ENCODE assay signal across 11 cellular contexts in genomic region chr19:6723738-6724137, GRCh38. TPM values are rescaled to one million over a fixed set of nuclear protein-coding genes. Genes with fewer than 3 reads are reported as not detected.
A peak's percentile ranks its signal among the peaks of the same experiment; 100 is the strongest.
DNase-seq lines count a peak whose midpoint lies in the region; TF ChIP-seq lines count a peak whose summit lies in the region.
"Had no signal": no experiment of that assay in that cellular context is flagged by ENCODE, and none has a peak within 500 bp of the region (broad histone marks: within the 10 kb centered on the region; RNA-seq: fewer than 3 reads in every experiment).

No MANE protein-coding gene starts in this region.

- H3K9me3 ChIP-seq in adipocyte (ENCODE audit: control insufficient read depth, low read length) (peaks cover 2% of the 10 kb centered on the region), liver (ENCODE audit: control insufficient read depth in 4 of 4, low read length in 3 of 4) (no peaks in the 10 kb centered on the region), SJCRH30 (replicated peaks) (no peaks in the 10 kb centered on the region)
- H3K9me3 ChIP-seq: thoracic aorta had no signal

- H3K9me3 Mint-ChIP-seq in type B pancreatic cell = no peaks in the 10 kb centered on the region

- TF ChIP-seq RAD21 in liver (IDR thresholded peaks at IDR 0.05) = no peak

- H3K4me3 Mint-ChIP-seq in type B pancreatic cell = no peak overlapping the region

- peaks cover 41% of the 10 kb centered on the region for H3K4me1 ChIP-seq in adipocyte (ENCODE audit: control insufficient read depth, insufficient read depth, low read length)
- peaks cover 5 to 57% (median 45%) of the 10 kb centered on the region in 4 donors for H3K4me1 ChIP-seq in liver (ENCODE audit: control insufficient read depth in 4 of 4, insufficient read depth in 4 of 4, low read length in 3 of 4)
- no peaks in the 10 kb centered on the region for H3K4me1 ChIP-seq in SJCRH30

- peak overlapping the region; percentile 6 for H3K9ac ChIP-seq in adipocyte (ENCODE audit: low read length)
- peak overlapping the region in 1 of 2 donors; percentile 64 for H3K9ac ChIP-seq in liver (ENCODE audit: low read depth in 1 of 2, low read length in 2 of 2)

- H3K27ac ChIP-seq in liver (ENCODE audit: low read depth in 1 of 2, low read length in 2 of 2) (peak overlapping the region; percentile 67 to 84), SJCRH30 (no peak overlapping the region)
- H3K27ac ChIP-seq: 22Rv1, thoracic aorta had no signal

- H3K27me3 Mint-ChIP-seq in type B pancreatic cell = peaks cover 7% of the 10 kb centered on the region

- peak overlapping the region; percentile 61 for H3K27ac Mint-ChIP-seq in type B pancreatic cell

- H3K36me3 ChIP-seq in adipocyte (ENCODE audit: control insufficient read depth, insufficient read depth, low read length, severe bottlenecking) = no peaks in the 10 kb centered on the region
- H3K36me3 ChIP-seq in liver (ENCODE audit: control insufficient read depth in 4 of 4, insufficient read depth in 3 of 4, low read depth in 1 of 4, low read length in 3 of 4) = peaks cover 0 to 10% (median 2%) of the 10 kb centered on the region in 4 donors
- no peaks in the 10 kb centered on the region for H3K36me3 ChIP-seq in SJCRH30
- H3K36me3 ChIP-seq: thoracic aorta had no signal

- 34% methylated on average over 5 of the region's 5 CpGs for WGBS in liver

- no peaks in the 10 kb centered on the region for H3K36me3 Mint-ChIP-seq in type B pancreatic cell

- DNase-seq in SIG-M5 treated with dmso at 0.1 percent for 504 hours (lab: John Stamatoyannopoulos, UW; ENCODE audit: unreplicated experiment) (peak; percentile 69), SIG-M5 (lab: John Stamatoyannopoulos, UW) (no peak), adipocyte (ENCODE audit: low read depth) (peak; percentile 20), type B pancreatic cell (ENCODE audit: extremely low spot score, unreplicated experiment) (no peak), ACHN (no peak), SJCRH30 (no peak)
- no peak for DNase-seq in activated CD4-positive, CD25-positive, alpha-beta regulatory T cell treated with anti-CD3 and anti-CD28 coated beads, Interleukin-2, amount 50 U/mL, for 72 hours
- DNase-seq: NCI-H526 had no signal

- in situ Hi-C loops in ACHN (cut with HindIII; ENCODE audit: low pct_ligation_motif_present, low pct_unique_long_range_greater_than_20kb, low sequenced_read_pairs) = no loop called here

- TF ChIP-seq CTCF in liver (IDR thresholded peaks at IDR 0.05; ENCODE audit: low read depth, low read length, missing input control) (no peak), type B pancreatic cell (conservative IDR thresholded peaks at IDR 0.05) (no peak)

- H3K27me3 ChIP-seq in adipocyte (replicated peaks; ENCODE audit: control insufficient read depth, insufficient read depth, low read length) (no peaks in the 10 kb centered on the region), liver (ENCODE audit: control insufficient read depth in 4 of 4, insufficient read depth in 4 of 4, low read length in 3 of 4) (no peaks in the 10 kb centered on the region), SJCRH30 (peaks cover 8% of the 10 kb centered on the region; the same call in 1 of the 2 replicates)

- H3K4me1 Mint-ChIP-seq in type B pancreatic cell (ENCODE audit: unreplicated experiment) = no peaks in the 10 kb centered on the region

- H3K4me3 ChIP-seq in adipocyte (ENCODE audit: low read length) (no peak overlapping the region), liver (ENCODE audit: low read depth in 1 of 3, low read length in 3 of 3) (peak overlapping the region; percentile 9 to 21 (median 18)), SJCRH30 (no peak overlapping the region)

TF ChIP-seq in liver, 16 proteins besides CTCF, POLR2A, EP300 and RAD21:
- no peak for TF ChIP-seq SP1 (IDR thresholded peaks at IDR 0.05)
- TF ChIP-seq HNF4A (conservative IDR thresholded peaks at IDR 0.05) = no peak
- TF ChIP-seq RXRA (IDR thresholded peaks at IDR 0.05) = no peak

RNA-seq across cellular contexts. Expression of gene C3, which starts 3.3 kb away (rescaled TPM):
- 1,000 to 10,000 TPM; 4,543 to 9,349 TPM for total RNA-seq in liver
- polyA plus RNA-seq in liver = 1,000 to 10,000 TPM; 7,734 to 8,295 TPM
- 8.2 and 14.2 TPM in 2 replicates for total RNA-seq in type B pancreatic cell (ENCODE audit: low replicate concordance)
- total RNA-seq in SJCRH30 (2014; rRNA removed; shearing (Covaris generic)) = not detected in 2 replicates

RNA-seq across cellular contexts. Expression of gene GPR108, which starts 13.6 kb away (rescaled TPM):
- total RNA-seq in liver (10 to 100 TPM; 17.2 to 28.9 TPM), type B pancreatic cell (ENCODE audit: low replicate concordance) (55.4 and 56.1 TPM in 2 replicates)
- 10 to 100 TPM; 32.0 to 34.2 TPM for polyA plus RNA-seq in liver
- total RNA-seq in SJCRH30 (2014; rRNA removed; shearing (Covaris generic)) = 32.0 and 33.2 TPM in 2 replicates

RNA-seq across cellular contexts. Expression of gene TRIP10, which starts 15.7 kb away (rescaled TPM):
- total RNA-seq in liver (1 to 10 TPM; 6.1 to 9.9 TPM), type B pancreatic cell (ENCODE audit: low replicate concordance) (35.1 and 42.3 TPM in 2 replicates)
- polyA plus RNA-seq in liver = 1 to 10 TPM; 3.4 to 8.7 TPM
- 39.3 and 40.5 TPM in 2 replicates for total RNA-seq in SJCRH30 (2014; rRNA removed; shearing (Covaris generic))

RNA-seq across cellular contexts. Expression of gene SH2D3A, which starts 43.5 kb away (rescaled TPM):
- total RNA-seq in liver (1 to 10 TPM in 1 of 2 donors, under 1 TPM in 1; 0.23 to 1.0 TPM), type B pancreatic cell (ENCODE audit: low replicate concordance) (17.4 and 47.5 TPM in 2 replicates)
- 1 to 10 TPM in 1 of 2 donors, under 1 TPM in 1; 0.54 to 1.0 TPM for polyA plus RNA-seq in liver
- not detected in 2 replicates for total RNA-seq in SJCRH30 (2014; rRNA removed; shearing (Covaris generic))

RNA-seq across cellular contexts. Expression of gene VAV1, which starts 48.8 kb away (rescaled TPM):
- total RNA-seq in liver (10 to 100 TPM in 1 of 2 donors, 1 to 10 TPM in 1; 6.3 to 13.3 TPM), type B pancreatic cell (ENCODE audit: low replicate concordance) (not detected in 2 replicates)
- 1 to 10 TPM in 1 of 2 donors, under 1 TPM in 1; 0.60 to 2.0 TPM for polyA plus RNA-seq in liver
- total RNA-seq in SJCRH30 (2014; rRNA removed; shearing (Covaris generic)) = not detected in 2 replicates

Comparison
In these comparisons a context has a peak if more than half of its experiments do, and no peak if none do; other contexts are left out.
1. DNase-seq: peak in SIG-M5 treated with dmso at 0.1 percent for 504 hours (single experiment) and adipocyte (single experiment); none in SIG-M5 (single experiment), type B pancreatic cell (single experiment), ACHN (single experiment), SJCRH30 (0 of 2) and activated CD4-positive, CD25-positive, alpha-beta regulatory T cell treated with anti-CD3 and anti-CD28 coated beads, Interleukin-2, amount 50 U/mL, for 72 hours (single experiment).
2. H3K4me3 ChIP-seq: peak in liver (3 of 3); none in adipocyte (single experiment) and SJCRH30 (single experiment).
3. RNA of gene C3, which starts 3.3 kb away (total RNA-seq): 4,543 to 9,349 TPM in liver; 8.2 to 14.2 TPM in type B pancreatic cell and not detected in SJCRH30; every median in the first group is over 100 times any median in the second.